ENCODE assay signal across 8 cellular contexts in the genomic region with DNA sequence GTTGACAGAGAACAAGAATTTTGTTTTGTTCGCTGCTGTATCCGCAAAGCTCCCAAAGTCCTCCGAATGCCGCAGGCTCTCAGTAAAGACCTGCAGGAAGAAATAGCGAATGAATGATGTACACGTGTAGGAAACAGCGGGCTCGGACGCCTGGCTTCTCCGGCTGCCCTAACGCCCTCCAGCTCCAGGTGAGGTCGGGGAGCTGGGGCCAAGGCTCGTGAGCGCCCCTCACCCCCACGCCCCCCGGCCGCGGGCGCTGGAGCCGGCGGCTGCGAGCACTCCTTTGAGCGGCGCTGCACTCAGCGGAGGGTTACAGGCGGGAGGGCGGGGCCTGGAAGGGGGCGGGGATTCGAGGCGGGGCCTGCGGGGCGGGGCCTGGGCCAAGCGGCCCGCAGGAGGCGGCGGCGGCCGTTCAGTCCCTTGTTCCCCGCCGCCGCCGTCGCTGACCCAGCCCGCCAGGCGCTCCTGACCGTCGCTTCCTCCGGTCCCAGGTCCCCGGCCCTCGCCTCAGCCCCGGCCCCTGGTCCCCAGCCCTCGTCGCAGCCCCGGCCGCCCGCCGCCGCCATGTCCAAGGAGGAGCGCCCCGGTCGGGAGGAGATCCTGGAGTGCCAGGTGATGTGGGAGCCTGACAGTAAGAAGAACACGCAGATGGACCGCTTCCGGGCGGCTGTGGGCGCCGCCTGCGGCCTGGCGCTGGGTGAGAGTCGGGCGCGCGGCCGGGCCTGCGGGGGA. TPM values are rescaled to one million over a fixed set of nuclear protein-coding genes. Genes with fewer than 3 reads are reported as not detected.
DNase-seq lines count a peak whose midpoint lies in the region; ATAC-seq and TF ChIP-seq lines count a peak whose summit lies in the region.

A gene with protein sequence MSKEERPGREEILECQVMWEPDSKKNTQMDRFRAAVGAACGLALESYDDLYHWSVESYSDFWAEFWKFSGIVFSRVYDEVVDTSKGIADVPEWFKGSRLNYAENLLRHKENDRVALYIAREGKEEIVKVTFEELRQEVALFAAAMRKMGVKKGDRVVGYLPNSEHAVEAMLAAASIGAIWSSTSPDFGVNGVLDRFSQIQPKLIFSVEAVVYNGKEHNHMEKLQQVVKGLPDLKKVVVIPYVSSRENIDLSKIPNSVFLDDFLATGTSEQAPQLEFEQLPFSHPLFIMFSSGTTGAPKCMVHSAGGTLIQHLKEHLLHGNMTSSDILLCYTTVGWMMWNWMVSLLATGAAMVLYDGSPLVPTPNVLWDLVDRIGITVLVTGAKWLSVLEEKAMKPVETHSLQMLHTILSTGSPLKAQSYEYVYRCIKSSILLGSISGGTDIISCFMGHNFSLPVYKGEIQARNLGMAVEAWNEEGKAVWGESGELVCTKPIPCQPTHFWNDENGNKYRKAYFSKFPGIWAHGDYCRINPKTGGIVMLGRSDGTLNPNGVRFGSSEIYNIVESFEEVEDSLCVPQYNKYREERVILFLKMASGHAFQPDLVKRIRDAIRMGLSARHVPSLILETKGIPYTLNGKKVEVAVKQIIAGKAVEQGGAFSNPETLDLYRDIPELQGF (plus strand): TSS at position 415 of the 732 bp plus-strand sequence. CDS start 150 bp downstream, at position 565.

- peaks cover 0 to 17% (median 0%) of the 10 kb centered on the region in 3 experiments for H3K27me3 ChIP-seq in neuronal stem cell (ENCODE audit: control insufficient read depth in 3 of 3, insufficient read depth in 3 of 3, low read depth in 1 of 3, low read length in 3 of 3)

- H3K79me1 ChIP-seq in neuronal stem cell (ENCODE audit: low read depth, low read length), result peaks cover 7% of the 10 kb centered on the region

- DNase-seq in ELF-1 (ENCODE audit: low read depth, low spot score) (peak; percentile 83), SHP77 (lab: John Stamatoyannopoulos, UW) (peak; percentile 61 to 85), foreskin melanocyte (peak; percentile 32), neuronal stem cell (ENCODE audit: low spot score) (peak; percentile 85)
- peak; percentile 59 for DNase-seq in activated gamma-delta T cell treated with anti-CD3 and anti-CD28 coated beads, Interleukin-2, amount 50 U/mL, for 16 hours (ENCODE audit: low read depth)

- H4K8ac ChIP-seq in neuronal stem cell (ENCODE audit: low read depth, low read length), result no peak within 1 kb of the TSS

- no CpG with 5 or more reads among the region's 75 CpGs for WGBS in neuronal stem cell (ENCODE audit: extremely low coverage in 2 of 2, insufficient read length in 2 of 2, insufficient replicate concordance in 1 of 2), 2 donors

- H3K27ac ChIP-seq in KOPT-K1 (ENCODE audit: low read depth, low read length, poor library complexity, severe bottlenecking) (peak within 1 kb of the TSS; percentile 50), neuronal stem cell (replicated peaks; ENCODE audit: low read length) (no peak within 1 kb of the TSS)

- peak within 1 kb of the TSS; percentile 94 for H3K14ac ChIP-seq in neuronal stem cell (ENCODE audit: low read length)

- H3K18ac ChIP-seq in neuronal stem cell (ENCODE audit: low read length), result peak within 1 kb of the TSS; percentile 98

- H3K9ac ChIP-seq in neuronal stem cell (ENCODE audit: low read depth, low read length, poor library complexity), result peak within 1 kb of the TSS; percentile 88

- peak within 1 kb of the TSS; percentile 56 for H2BK5ac ChIP-seq in neuronal stem cell (ENCODE audit: low read length)

- peak within 1 kb of the TSS; percentile 100 for H2AFZ ChIP-seq in neuronal stem cell (ENCODE audit: low read length)

- peak; percentile 89 for ATAC-seq in GM21825 (IDR thresholded peaks at IDR 0.05; ENCODE audit: unreplicated experiment)

- H3K36me3 ChIP-seq in KOPT-K1 (ENCODE audit: insufficient read depth, low read length) (peaks cover 1% of the 10 kb centered on the region; the same call in 1 of the 2 replicates), neuronal stem cell (replicated peaks in 1 of 2; ENCODE audit: control insufficient read depth in 2 of 2, insufficient read depth in 2 of 2, low read length in 2 of 2) (peaks cover 0 to 7% of the 10 kb centered on the region in 2 donors)

- no peak within 1 kb of the TSS for H2BK15ac ChIP-seq in neuronal stem cell (ENCODE audit: low read length)

- H2BK12ac ChIP-seq in neuronal stem cell (ENCODE audit: low read length), result no peak within 1 kb of the TSS

- H3K4me3 ChIP-seq in neuronal stem cell (ENCODE audit: low read length in 2 of 2), result peak within 1 kb of the TSS; percentile 69 to 87

- no peak within 1 kb of the TSS for H4K91ac ChIP-seq in neuronal stem cell (ENCODE audit: low read depth, low read length, poor library complexity)

- peak within 1 kb of the TSS; percentile 77 for H3K4me2 ChIP-seq in neuronal stem cell (ENCODE audit: insufficient read depth, low read length, poor library complexity, severe bottlenecking)

- no peak within 1 kb of the TSS for H3K4ac ChIP-seq in neuronal stem cell (ENCODE audit: low read length)

- peaks cover 12 to 15% of the 10 kb centered on the region in 2 donors for H3K4me1 ChIP-seq in neuronal stem cell (ENCODE audit: control insufficient read depth in 2 of 2, insufficient read depth in 1 of 2, low read depth in 1 of 2, low read length in 2 of 2)

- H2AK5ac ChIP-seq in neuronal stem cell (ENCODE audit: low read depth, low read length), result peak within 1 kb of the TSS; percentile 89

- peak within 1 kb of the TSS; percentile 89 for H3K23ac ChIP-seq in neuronal stem cell (ENCODE audit: low read depth, low read length, poor library complexity)

- peaks cover 6% of the 10 kb centered on the region for H3K9me3 ChIP-seq in KOPT-K1 (ENCODE audit: insufficient read depth, low read length, poor library complexity, severe bottlenecking)
- peaks cover 0 to 5% of the 10 kb centered on the region in 2 donors for H3K9me3 ChIP-seq in neuronal stem cell (replicated peaks in 1 of 2; ENCODE audit: control insufficient read depth in 2 of 2, insufficient read depth in 1 of 2, low read depth in 1 of 2, low read length in 2 of 2)

- peak within 1 kb of the TSS; percentile 47 for H2BK120ac ChIP-seq in neuronal stem cell (ENCODE audit: low read depth, low read length)

- no peak for TF ChIP-seq CTCF in subcutaneous adipose tissue (IDR thresholded peaks at IDR 0.05; ENCODE audit: low read depth)

RNA-seq across cellular contexts. Expression of the gene that starts here (rescaled TPM):
- 13.7 TPM for polyA plus RNA-seq in neuronal stem cell (2013, experiment 1 of 2)
- polyA plus RNA-seq in neuronal stem cell (2013, experiment 2 of 2), result 14.1 TPM
- 10 to 100 TPM; 15.3 to 79.1 (median 29.7) TPM for total RNA-seq in subcutaneous adipose tissue

Comparison
In these comparisons a context has a peak if more than half of its experiments do, and no peak if none do; other contexts are left out.
1. DNase-seq: peak in every context shown above with its lines; median percentile 85 in neuronal stem cell; 83 in ELF-1; 73 in SHP77; 59 in activated gamma-delta T cell treated with anti-CD3 and anti-CD28 coated beads, Interleukin-2, amount 50 U/mL, for 16 hours; 32 in foreskin melanocyte.